ENCODE assay signal across 12 cellular contexts in the genomic region with DNA sequence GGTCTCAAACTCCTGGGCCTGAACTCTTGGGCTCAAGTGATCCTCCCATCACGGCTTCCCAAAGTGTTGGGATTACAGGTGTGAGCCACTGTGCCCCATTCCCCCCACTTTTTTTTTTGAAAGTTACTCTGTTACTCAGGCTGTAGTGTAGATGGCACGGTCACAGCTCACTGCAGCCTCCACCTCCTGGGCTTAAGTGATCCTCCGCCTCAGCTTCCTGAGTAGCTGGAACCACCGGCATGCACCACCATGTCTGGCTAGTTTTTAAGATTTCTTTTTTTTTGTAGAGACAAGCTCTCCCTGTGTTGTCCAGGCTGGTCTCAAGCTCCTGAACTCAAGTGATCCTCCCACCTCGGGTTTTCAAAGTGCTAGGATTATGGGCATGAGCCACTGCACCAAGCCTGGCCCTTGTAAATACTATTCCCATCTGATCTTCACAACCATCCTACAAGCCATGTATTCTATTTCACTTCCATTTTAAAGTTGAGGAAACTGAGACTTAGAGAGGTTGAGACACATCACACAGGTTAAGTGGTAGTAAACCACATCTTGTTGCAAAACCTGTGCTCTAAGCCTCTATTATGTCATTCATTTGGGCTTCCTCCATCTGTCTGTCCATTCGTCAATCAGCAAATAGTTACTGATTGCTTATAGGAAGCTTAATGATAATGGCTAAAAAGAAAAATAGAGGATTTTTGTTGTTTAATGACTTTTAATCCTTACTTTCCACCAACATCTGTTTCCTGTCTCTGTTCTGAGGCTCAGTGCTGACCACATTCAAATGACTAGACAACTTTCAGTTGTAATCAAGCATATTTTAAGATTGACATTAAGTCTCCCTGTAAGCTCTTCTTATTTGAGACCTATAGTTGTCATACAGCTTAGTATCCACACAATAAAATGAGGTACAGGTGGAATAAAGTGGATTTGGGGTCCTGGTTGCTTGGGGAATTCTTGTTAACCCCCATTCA. TPM values are rescaled to one million over a fixed set of nuclear protein-coding genes. Genes with fewer than 3 reads are reported as not detected.
DNase-seq lines count a peak whose midpoint lies in the region; ATAC-seq, FAIRE-seq and TF ChIP-seq lines count a peak whose summit lies in the region.
"Had no signal": no experiment of that assay in that cellular context is flagged by ENCODE, and none has a peak within 500 bp of the region (broad histone marks: within the 10 kb centered on the region; RNA-seq: fewer than 3 reads in every experiment).

No MANE protein-coding gene starts in this region.

- peak; percentile 56 for ATAC-seq in GM21423 (IDR thresholded peaks at IDR 0.05; ENCODE audit: unreplicated experiment)
- peak; percentile 61 for ATAC-seq in HG03135 (IDR thresholded peaks at IDR 0.05; ENCODE audit: unreplicated experiment)
- ATAC-seq: heart left ventricle had no signal

- no peaks in the 10 kb centered on the region for H3K36me3 ChIP-seq in OCI-LY3 (replicated peaks; ENCODE audit: low read depth, low read length)
- H3K36me3 ChIP-seq in BE2C: no peaks in the 10 kb centered on the region
- H3K36me3 ChIP-seq: heart left ventricle had no signal

- no peaks in the 10 kb centered on the region for H3K9me3 ChIP-seq in OCI-LY3 (ENCODE audit: insufficient read depth, low read length)
- no peaks in the 10 kb centered on the region for H3K9me3 ChIP-seq in BE2C
- H3K9me3 ChIP-seq: heart left ventricle had no signal

- TF ChIP-seq CTCF in OCI-LY3 (IDR thresholded peaks at IDR 0.05; ENCODE audit: low read depth, low read length) (no peak), BE2C (IDR thresholded peaks at IDR 0.05; ENCODE audit: low read depth, low read length) (no peak)

- H3K4me1 ChIP-seq in OCI-LY3 (ENCODE audit: low read length): peaks cover 51% of the 10 kb centered on the region
- H3K4me1 ChIP-seq in BE2C: no peaks in the 10 kb centered on the region

- no peak overlapping the region for H3K9ac ChIP-seq in OCI-LY3 (ENCODE audit: low read length)

- H3K79me2 ChIP-seq in OCI-LY3 (ENCODE audit: low read length): no peaks in the 10 kb centered on the region

- H3K4me2 ChIP-seq in OCI-LY3 (ENCODE audit: low read length): peak overlapping the region; percentile 33

- DNase-seq in GM18507 (ENCODE audit: extremely low spot score, insufficient read length, low read depth) (no peak), NCI-H226 (no peak), BE2C (no peak), epidermal melanocyte (ENCODE audit: insufficient read length, low spot score) (no peak)
- no peak for DNase-seq in activated effector memory CD4-positive, alpha-beta T cell treated with Interleukin-2 at 50 U/mL for 16 hours
- DNase-seq: activated CD4-positive, alpha-beta T cell treated with anti-CD3 and anti-CD28 coated beads for 48 hours; effector memory CD4-positive, alpha-beta T cell; heart left ventricle; NCI-H1694 treated with DMSO at 0.1 percent for 48 hours had no signal

- no peak overlapping the region for H3K4me3 ChIP-seq in OCI-LY3 (ENCODE audit: low read length)
- no peak overlapping the region for H3K4me3 ChIP-seq in BE2C (ENCODE audit: low read depth, low read length)
- H3K4me3 ChIP-seq: heart left ventricle had no signal

- no peak overlapping the region for H2AFZ ChIP-seq in OCI-LY3 (ENCODE audit: low read depth, low read length)

- FAIRE-seq in GM18507 (lab: Jason Lieb, UNC): peak; percentile 80

- no peak overlapping the region for H3K27ac ChIP-seq in OCI-LY3 (ENCODE audit: low read length)
- H3K27ac ChIP-seq: heart left ventricle had no signal

- no peaks in the 10 kb centered on the region for H4K20me1 ChIP-seq in OCI-LY3 (ENCODE audit: insufficient read depth, low read length)

- H3K27me3 ChIP-seq in OCI-LY3 (ENCODE audit: low read depth, low read length): peaks cover 34% of the 10 kb centered on the region
- peaks cover 12% of the 10 kb centered on the region for H3K27me3 ChIP-seq in BE2C

RNA-seq across cellular contexts. Expression of a gene that starts 9.2 kb away (rescaled TPM):
- not detected for polyA plus RNA-seq in BE2C (2012; ENCODE audit: insufficient read depth, insufficient read length, low read depth)
- polyA plus RNA-seq: heart left ventricle had no signal

RNA-seq across cellular contexts. Expression of a gene that starts 22.8 kb away (rescaled TPM):
- 37.0 TPM for polyA plus RNA-seq in BE2C (2012; ENCODE audit: insufficient read depth, insufficient read length, low read depth)
